Comparison of ENCODE assay signal across 8 cellular contexts in the genomic region with DNA sequence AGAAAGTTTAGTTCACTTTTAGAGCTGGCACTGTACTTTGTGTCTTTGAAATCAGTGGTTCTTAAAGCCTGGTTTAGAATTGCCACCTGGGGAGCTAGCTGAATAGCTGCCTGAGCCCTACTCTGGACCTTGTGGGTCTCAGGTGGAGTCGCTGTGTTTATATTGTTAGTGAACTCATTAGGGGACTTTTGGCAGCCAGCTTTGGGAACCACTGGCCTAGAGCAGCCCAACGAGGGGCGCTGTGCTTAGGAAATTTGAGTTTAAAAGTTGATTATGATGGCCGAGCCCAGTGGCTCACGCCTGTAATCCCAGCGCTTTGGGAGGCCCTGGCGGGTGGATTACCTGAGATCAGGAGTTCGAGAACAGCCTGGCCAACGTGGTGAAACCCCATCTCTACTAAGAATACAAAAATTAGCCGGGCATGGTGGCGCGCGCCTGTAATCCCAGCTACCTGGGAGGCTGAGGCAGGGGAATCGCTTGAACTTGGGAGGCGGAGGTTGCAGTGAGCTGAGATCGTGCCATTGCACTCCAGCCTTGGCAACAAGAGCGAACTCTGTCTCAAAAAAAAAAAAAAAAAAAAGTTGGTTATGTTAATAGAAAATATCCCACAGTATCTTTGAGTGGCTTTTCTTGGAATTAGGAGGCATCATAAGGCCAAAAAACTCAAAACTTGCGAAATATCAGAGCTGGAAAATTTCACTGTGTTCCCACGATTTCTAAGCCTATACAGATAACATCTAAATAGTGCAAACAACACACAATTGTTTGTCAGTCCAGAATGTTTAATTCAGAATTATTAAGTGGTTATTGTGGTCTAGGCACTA. TPM values are rescaled to one million over a fixed set of nuclear protein-coding genes. Genes with fewer than 3 reads are reported as not detected.
DNase-seq lines count a peak whose midpoint lies in the region; ATAC-seq and TF ChIP-seq lines count a peak whose summit lies in the region.

No MANE protein-coding gene starts in this region.

- peak overlapping the region; percentile 77 for H3K4me3 ChIP-seq in fibroblast of pulmonary artery (replicated peaks; ENCODE audit: low read depth, low read length)

- ATAC-seq in HG02943 (IDR thresholded peaks at IDR 0.05; ENCODE audit: low read depth, unreplicated experiment) (peak; percentile 12), activated B cell treated with CpG ODN at 0.5 μM for 24 hours (ENCODE audit: low read depth) (peak; percentile 2)

- H3K4me3 Mint-ChIP-seq in activated T-cell treated with anti-CD3 and anti-CD28 coated beads, Interleukin-2, amount 50 U/mL, for 24 hours = peak overlapping the region; percentile 83
- H3K4me3 Mint-ChIP-seq in activated B cell treated with CpG ODN at 0.5 μM for 24 hours = peak overlapping the region; percentile 97

- CTCF ChIA-PET in activated B cell treated with CpG ODN at 0.5 μM for 24 hours (lab: Charles Lee) = interaction anchor here (1.1 kb wide), 1 partner anchor 10 kb away, joined by 3 read pairs; no protein-coding TSS in a partner anchor

- POLR2A ChIA-PET in activated B cell treated with CpG ODN at 0.5 μM for 24 hours (lab: Charles Lee) = interaction anchor here (1.0 to 2.7 kb wide), 8 partner anchors 10 to 132 kb away, joined by 3 to 17 read pairs (median 4); a partner anchor contains a TSS

- intact Hi-C loops in activated B cell treated with CpG ODN at 0.5 μM for 24 hours (cut with micrococcal nuclease) = loop anchor here (1.0 to 10.0 kb wide), 5 partner anchors 13 to 1977 kb away; a partner anchor contains a TSS

- no peak for TF ChIP-seq CTCF in activated B cell treated with CpG ODN at 0.5 μM for 24 hours (IDR thresholded peaks at IDR 0.05)
- TF ChIP-seq CTCF in fibroblast of pulmonary artery (IDR thresholded peaks at IDR 0.05; ENCODE audit: low read length, missing control alignments) = no peak

- H3K4me1 Mint-ChIP-seq in activated T-cell treated with anti-CD3 and anti-CD28 coated beads, Interleukin-2, amount 50 U/mL, for 24 hours (ENCODE audit: low read depth) = peaks cover 39% of the 10 kb centered on the region
- peaks cover 43% of the 10 kb centered on the region for H3K4me1 Mint-ChIP-seq in activated B cell treated with CpG ODN at 0.5 μM for 24 hours

- no peaks in the 10 kb centered on the region for H3K9me3 Mint-ChIP-seq in activated T-cell treated with anti-CD3 and anti-CD28 coated beads, Interleukin-2, amount 50 U/mL, for 24 hours
- no peaks in the 10 kb centered on the region for H3K9me3 Mint-ChIP-seq in activated B cell treated with CpG ODN at 0.5 μM for 24 hours

- no peaks in the 10 kb centered on the region for H3K27me3 Mint-ChIP-seq in activated T-cell treated with anti-CD3 and anti-CD28 coated beads, Interleukin-2, amount 50 U/mL, for 24 hours
- no peaks in the 10 kb centered on the region for H3K27me3 Mint-ChIP-seq in activated B cell treated with CpG ODN at 0.5 μM for 24 hours

- H3K27ac Mint-ChIP-seq in activated T-cell treated with anti-CD3 and anti-CD28 coated beads, Interleukin-2, amount 50 U/mL, for 24 hours = peak overlapping the region; percentile 99
- peak overlapping the region; percentile 99 for H3K27ac Mint-ChIP-seq in activated B cell treated with CpG ODN at 0.5 μM for 24 hours

- DNase-seq in activated T-cell treated with anti-CD3 and anti-CD28 coated beads, Interleukin-2, amount 50 U/mL, for 24 hours = no peak
- DNase-seq in activated T-cell treated with anti-CD3 and anti-CD28 coated beads, Interleukin-2, amount 50 U/mL, for 48 hours = no peak
- DNase-seq in activated B cell treated with CpG ODN at 0.5 μM for 24 hours (no peak), fibroblast of pulmonary artery (ENCODE audit: low read depth) (peak; percentile 26), pons (ENCODE audit: low spot score) (peak; percentile 15), HPDE6-E6E7 (ENCODE audit: extremely low spot score) (no peak), NCI-H2107 treated with DMSO at 0.1 percent for 48 hours (lab: John Stamatoyannopoulos, UW; ENCODE audit: unreplicated experiment) (no peak)

- H3K36me3 Mint-ChIP-seq in activated T-cell treated with anti-CD3 and anti-CD28 coated beads, Interleukin-2, amount 50 U/mL, for 24 hours (ENCODE audit: low read depth) = peaks cover 35% of the 10 kb centered on the region
- H3K36me3 Mint-ChIP-seq in activated B cell treated with CpG ODN at 0.5 μM for 24 hours (ENCODE audit: low read depth) = peaks cover 14% of the 10 kb centered on the region

RNA-seq across cellular contexts. Expression of a gene that starts 0.8 kb away (rescaled TPM):
- total RNA-seq in activated B cell treated with CpG ODN at 0.5 μM for 24 hours = 68.5 and 70.4 TPM in 2 replicates

Comparison
In these comparisons a context has a peak if more than half of its experiments do, and no peak if none do; other contexts are left out.
1. DNase-seq: peak in fibroblast of pulmonary artery (single experiment) and pons (single experiment); none in activated T-cell treated with anti-CD3 and anti-CD28 coated beads, Interleukin-2, amount 50 U/mL, for 24 hours (single experiment), activated T-cell treated with anti-CD3 and anti-CD28 coated beads, Interleukin-2, amount 50 U/mL, for 48 hours (0 of 2), activated B cell treated with CpG ODN at 0.5 μM for 24 hours (single experiment), HPDE6-E6E7 (single experiment) and NCI-H2107 treated with DMSO at 0.1 percent for 48 hours (single experiment).